ENCODE assay signal across 8 cellular contexts in genomic region chr6:29753309-29753644, GRCh38. TPM values are rescaled to one million over a fixed set of nuclear protein-coding genes. Genes with fewer than 3 reads are reported as not detected.
DNase-seq lines count a peak whose midpoint lies in the region; ATAC-seq and TF ChIP-seq lines count a peak whose summit lies in the region.

No MANE protein-coding gene starts in this region.

- H3K36me3 Mint-ChIP-seq in CD4-positive, CD25-positive, alpha-beta regulatory T cell: peaks cover 7% of the 10 kb centered on the region
- H3K36me3 Mint-ChIP-seq in endodermal cell (ENCODE audit: low read depth) (no peaks in the 10 kb centered on the region), osteocyte (ENCODE audit: unreplicated experiment) (no peaks in the 10 kb centered on the region)

- H3K36me3 ChIP-seq in CD4-positive, CD25-positive, alpha-beta regulatory T cell (ENCODE audit: control insufficient read depth, insufficient read depth, low read length): no peaks in the 10 kb centered on the region
- H3K36me3 ChIP-seq in PC-9 (ENCODE audit: low read depth): no peaks in the 10 kb centered on the region
- no peaks in the 10 kb centered on the region for H3K36me3 ChIP-seq in endodermal cell (ENCODE audit: control insufficient read depth, insufficient read depth, low read length)

- peak; percentile 34 for TF ChIP-seq CTCF in PC-9 (conservative IDR thresholded peaks at IDR 0.05)
- no peak for TF ChIP-seq CTCF in endodermal cell (conservative IDR thresholded peaks at IDR 0.05)
- TF ChIP-seq CTCF in osteocyte (IDR thresholded peaks at IDR 0.05): no peak

- intact Hi-C loops in PC-9 (cut with micrococcal nuclease; ENCODE audit: unreplicated experiment): loop anchor here (1.0 to 5.0 kb wide), 4 partner anchors 37 to 102 kb away; no protein-coding TSS in a partner anchor

- H3K4me3 ChIP-seq in CD4-positive, CD25-positive, alpha-beta regulatory T cell (ENCODE audit: low read depth, low read length): peak overlapping the region; percentile 32
- H3K4me3 ChIP-seq in PC-9 (peak overlapping the region; percentile 52), endodermal cell (ENCODE audit: low read length) (no peak overlapping the region)

- H3K4me2 ChIP-seq in PC-9: peak overlapping the region; percentile 73

- no peaks in the 10 kb centered on the region for H4K20me1 ChIP-seq in PC-9 (ENCODE audit: insufficient read depth)

- POLR2A ChIA-PET in PC-9 (lab: Charles Lee; ENCODE audit: unreplicated experiment): interaction anchor here (0.8 kb wide), 1 partner anchor 21 kb away, joined by 7 read pairs; no protein-coding TSS in a partner anchor

- no peaks in the 10 kb centered on the region for H3K27me3 ChIP-seq in CD4-positive, CD25-positive, alpha-beta regulatory T cell (ENCODE audit: control insufficient read depth, insufficient read depth, low read length)
- no peaks in the 10 kb centered on the region for H3K27me3 ChIP-seq in PC-9 (ENCODE audit: insufficient read depth, low read depth)
- H3K27me3 ChIP-seq in endodermal cell (ENCODE audit: control insufficient read depth, insufficient read depth, low read length, poor library complexity, severe bottlenecking): peaks cover 53% of the 10 kb centered on the region

- peak overlapping the region; percentile 72 for H3K27ac ChIP-seq in CD4-positive, CD25-positive, alpha-beta regulatory T cell (ENCODE audit: insufficient read depth, low read length, poor library complexity, severe bottlenecking)
- H3K27ac ChIP-seq in PC-9 (no peak overlapping the region), endodermal cell (ENCODE audit: low read depth, low read length) (no peak overlapping the region)

- H3K9ac ChIP-seq in endodermal cell (ENCODE audit: extremely low read depth, low read length, poor library complexity, severe bottlenecking): no peak overlapping the region

- no peaks in the 10 kb centered on the region for H3K27me3 Mint-ChIP-seq in CD4-positive, CD25-positive, alpha-beta regulatory T cell
- H3K27me3 Mint-ChIP-seq in endodermal cell (ENCODE audit: insufficient read depth) (peaks cover 64% of the 10 kb centered on the region), osteocyte (ENCODE audit: unreplicated experiment) (peaks cover 20% of the 10 kb centered on the region)

- H3K4me1 ChIP-seq in CD4-positive, CD25-positive, alpha-beta regulatory T cell (ENCODE audit: control insufficient read depth, insufficient read depth, low read length, poor library complexity, severe bottlenecking): peaks cover 28% of the 10 kb centered on the region
- H3K4me1 ChIP-seq in PC-9 (replicated peaks; ENCODE audit: insufficient read depth) (peaks cover 23% of the 10 kb centered on the region), endodermal cell (ENCODE audit: control insufficient read depth, insufficient read depth, low read length) (peaks cover 1% of the 10 kb centered on the region)

- DNase-seq in CD4-positive, CD25-positive, alpha-beta regulatory T cell: no peak
- DNase-seq in PC-9 (no peak), endodermal cell (no peak), osteocyte (ENCODE audit: extremely low spot score, unreplicated experiment) (no peak), kidney tubule cell (ENCODE audit: low spot score) (no peak), UCSD-AML1 (lab: John Stamatoyannopoulos, UW; ENCODE audit: unreplicated experiment) (no peak), NCI-H1436 (lab: John Stamatoyannopoulos, UW) (no peak)

- peak overlapping the region; percentile 87; the same call in 1 of the 2 replicates for H2AFZ ChIP-seq in PC-9

- peak overlapping the region; percentile 93 to 95 (median 93) for H3K27ac Mint-ChIP-seq in CD4-positive, CD25-positive, alpha-beta regulatory T cell
- H3K27ac Mint-ChIP-seq in endodermal cell (peak overlapping the region; percentile 71), osteocyte (ENCODE audit: unreplicated experiment) (peak overlapping the region; percentile 81)

- no peak for ATAC-seq in CD4-positive, CD25-positive, alpha-beta regulatory T cell (ENCODE audit: low read depth in 2 of 2)
- ATAC-seq in GM21723 (IDR thresholded peaks at IDR 0.05; ENCODE audit: unreplicated experiment): no peak

- peak overlapping the region; percentile 91 to 96 (median 96) for H3K4me3 Mint-ChIP-seq in CD4-positive, CD25-positive, alpha-beta regulatory T cell
- peak overlapping the region; percentile 73 for H3K4me3 Mint-ChIP-seq in endodermal cell
- H3K4me3 Mint-ChIP-seq in osteocyte (ENCODE audit: unreplicated experiment): peak overlapping the region; percentile 95

- CTCF ChIA-PET in PC-9 (lab: Charles Lee): interaction anchor here (1.0 to 1.7 kb wide), 3 partner anchors 9 to 38 kb away, joined by 3 to 7 read pairs (median 4); no protein-coding TSS in a partner anchor

- WGBS in endodermal cell (ENCODE audit: insufficient coverage in 1 of 2, insufficient read length in 1 of 2), 2 experiments: 51% methylated on average over 4 of the region's 4 CpGs; no CpG with 5 or more reads in 1 of the 2 experiments

- H3K9me3 Mint-ChIP-seq in CD4-positive, CD25-positive, alpha-beta regulatory T cell: peaks cover 0 to 3% (median 0%) of the 10 kb centered on the region in 7 donors
- no peaks in the 10 kb centered on the region for H3K9me3 Mint-ChIP-seq in endodermal cell
- no peaks in the 10 kb centered on the region for H3K9me3 Mint-ChIP-seq in osteocyte (ENCODE audit: unreplicated experiment)

- no peaks in the 10 kb centered on the region for H3K9me3 ChIP-seq in CD4-positive, CD25-positive, alpha-beta regulatory T cell (ENCODE audit: control insufficient read depth in 2 of 2, low read length in 2 of 2)
- H3K9me3 ChIP-seq in PC-9 (ENCODE audit: insufficient read depth, low read depth) (no peaks in the 10 kb centered on the region), endodermal cell (ENCODE audit: control insufficient read depth, low read length) (no peaks in the 10 kb centered on the region)

- BruUV-seq in PC-9 (replicated peaks; lab: Mats Ljungman, UMichigan): no TSS peak

- H3F3A ChIP-seq in PC-9 (ENCODE audit: insufficient read depth, low read depth): no peaks in the 10 kb centered on the region

- peaks cover 0 to 41% (median 17%) of the 10 kb centered on the region in 4 donors for H3K4me1 Mint-ChIP-seq in CD4-positive, CD25-positive, alpha-beta regulatory T cell
- peaks cover 23% of the 10 kb centered on the region for H3K4me1 Mint-ChIP-seq in endodermal cell
- peaks cover 18% of the 10 kb centered on the region for H3K4me1 Mint-ChIP-seq in osteocyte (ENCODE audit: unreplicated experiment)

- no peaks in the 10 kb centered on the region for H3K79me2 ChIP-seq in PC-9 (ENCODE audit: low read depth)

- no peaks in the 10 kb centered on the region for H3K9me2 ChIP-seq in PC-9 (ENCODE audit: insufficient read depth)

RNA-seq across cellular contexts. Expression of gene HLA-F, which starts 30.0 kb away (rescaled TPM):
- total RNA-seq in CD4-positive, CD25-positive, alpha-beta regulatory T cell: 1,143 TPM
- 100 to 1,000 TPM; 302 to 457 (median 429) TPM for polyA plus RNA-seq in CD4-positive, CD25-positive, alpha-beta regulatory T cell
- total RNA-seq in PC-9 (2021): 7.6 and 12.5 TPM in 2 replicates
- total RNA-seq in endodermal cell: 1 to 10 TPM in 1 of 2 donors, under 1 TPM in 1; 0.48 to 3.9 TPM
- polyA plus RNA-seq in endodermal cell (2013, experiment 1 of 2): 2.4 TPM
- polyA plus RNA-seq in endodermal cell (2013, experiment 2 of 2): 2.7 TPM
- total RNA-seq in osteocyte: 11.4 and 12.5 TPM in 2 replicates

Comparison
In these comparisons a context has a peak if more than half of its experiments do, and no peak if none do; other contexts are left out.
1. RNA of gene HLA-F, which starts 30.0 kb away (total RNA-seq): 1,143 TPM in CD4-positive, CD25-positive, alpha-beta regulatory T cell (single experiment); 11.4 to 12.5 TPM in osteocyte, 7.6 to 12.5 TPM in PC-9 and 0.48 to 3.9 TPM in endodermal cell; every median in the first group is over 10 times any median in the second.
2. Peak in every context shown above with its lines, with median percentiles within 50 percentile points of each other: H3K27ac Mint-ChIP-seq and H3K4me3 Mint-ChIP-seq.